ENCODE assay signal across 8 cellular contexts in the genomic region with DNA sequence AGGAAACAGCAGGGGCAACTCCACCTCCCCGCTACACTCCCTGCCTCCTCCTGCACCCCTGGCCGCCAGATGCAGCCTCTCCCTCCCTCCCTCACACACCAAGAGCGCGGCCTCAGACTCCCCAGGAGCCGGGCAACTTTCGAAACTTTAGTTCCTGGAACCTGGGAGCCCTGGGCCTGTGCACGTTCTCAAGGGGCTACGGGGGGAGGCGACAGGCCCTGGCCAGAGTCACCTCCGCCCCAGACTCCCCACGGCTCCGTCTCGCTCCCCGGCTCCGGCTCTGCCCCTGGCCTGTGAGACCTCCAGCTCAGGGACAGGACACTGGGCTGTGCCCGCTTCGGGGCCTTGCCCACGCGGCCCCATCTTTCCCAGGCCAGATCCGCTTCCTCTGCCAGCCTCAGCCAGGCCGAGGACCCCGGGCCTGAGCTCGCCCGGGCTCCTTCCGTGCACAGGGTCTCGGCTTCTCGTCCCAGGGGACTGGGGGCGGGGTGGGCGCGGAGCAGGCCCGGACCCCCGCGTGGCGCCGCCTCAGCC. TPM values are rescaled to one million over a fixed set of nuclear protein-coding genes. Genes with fewer than 3 reads are reported as not detected.
DNase-seq lines count a peak whose midpoint lies in the region; ATAC-seq and TF ChIP-seq lines count a peak whose summit lies in the region.

No MANE protein-coding gene starts in this region.

- H4K20me1 ChIP-seq in neural cell (ENCODE audit: insufficient read depth) = no peaks in the 10 kb centered on the region

- TF ChIP-seq CTCF in neural cell (IDR thresholded peaks at IDR 0.05; ENCODE audit: poor library complexity, severe bottlenecking) = no peak

- peaks cover 18% of the 10 kb centered on the region for H3K4me1 ChIP-seq in HUES48 (ENCODE audit: control insufficient read depth, insufficient read depth, low read length)

- no peak for ATAC-seq in GM19023 (IDR thresholded peaks at IDR 0.05; ENCODE audit: unreplicated experiment)

- no peaks in the 10 kb centered on the region for H3K79me2 ChIP-seq in neural cell (replicated peaks; ENCODE audit: insufficient read depth, low read length)

- H3K36me3 ChIP-seq in HUES48 (ENCODE audit: control insufficient read depth, insufficient read depth, low read length) = peaks cover 1% of the 10 kb centered on the region
- no peaks in the 10 kb centered on the region for H3K36me3 ChIP-seq in neural cell (ENCODE audit: insufficient read depth, low read length)

- no peak overlapping the region for H3K4me2 ChIP-seq in neural cell (ENCODE audit: low read length)

- H2AFZ ChIP-seq in neural cell (ENCODE audit: low read depth, low read length) = no peak overlapping the region

- TF ChIP-seq EP300 in neural cell (conservative IDR thresholded peaks at IDR 0.05; ENCODE audit: poor library complexity, severe bottlenecking) = no peak

- H3K9me3 ChIP-seq in HUES48 (ENCODE audit: control insufficient read depth, insufficient read depth, low read length) (no peaks in the 10 kb centered on the region), neural cell (ENCODE audit: low read length) (no peaks in the 10 kb centered on the region)

- no peak for TF ChIP-seq RAD21 in neural cell (conservative IDR thresholded peaks at IDR 0.05)

- peaks cover 88% of the 10 kb centered on the region for H3K27me3 ChIP-seq in HUES48 (ENCODE audit: control insufficient read depth, insufficient read depth, low read length)
- peaks cover 79% of the 10 kb centered on the region for H3K27me3 ChIP-seq in neural cell (ENCODE audit: insufficient read depth, low read depth, low read length)

- DNase-seq in ecto neural progenitor cell (ENCODE audit: low spot score) (peak; percentile 70), DMS153 treated with DMSO at 0.1 percent for 48 hours (lab: John Stamatoyannopoulos, UW; ENCODE audit: unreplicated experiment) (no peak), dermis blood vessel endothelial cell (no peak), RKO (ENCODE audit: low spot score) (no peak)

- H3K9ac ChIP-seq in HUES48 (ENCODE audit: low read depth, low read length) = no peak overlapping the region
- H3K9ac ChIP-seq in neural cell (ENCODE audit: low read length) = no peak overlapping the region

- H3F3A ChIP-seq in neural cell (ENCODE audit: insufficient read depth, low read length, poor library complexity, severe bottlenecking) = no peaks in the 10 kb centered on the region

- no peak overlapping the region for H3K27ac ChIP-seq in HUES48 (ENCODE audit: low read depth, low read length)
- H3K27ac ChIP-seq in neural cell (ENCODE audit: low read length) = no peak overlapping the region

- peak overlapping the region; percentile 20; the same call in 1 of the 2 replicates for H3K4me3 ChIP-seq in GM08714 (ENCODE audit: low read length)
- peak overlapping the region; percentile 76 for H3K4me3 ChIP-seq in HUES48 (ENCODE audit: low read depth, low read length)
- peak overlapping the region; percentile 59 for H3K4me3 ChIP-seq in neural cell (ENCODE audit: low read length)

- no peaks in the 10 kb centered on the region for H3K9me2 ChIP-seq in neural cell (ENCODE audit: insufficient read depth, low read length)

TF ChIP-seq in neural cell, 6 proteins besides CTCF, POLR2A, EP300 and RAD21:
- TF ChIP-seq EZH2 (IDR thresholded peaks at IDR 0.05; ENCODE audit: borderline replicate concordance, insufficient read depth, low read length, poor library complexity, severe bottlenecking) = no peak
- no peak for TF ChIP-seq SMC3 (conservative IDR thresholded peaks at IDR 0.05; ENCODE audit: poor library complexity)
- TF ChIP-seq POLR2AphosphoS5 (IDR thresholded peaks at IDR 0.05) = no peak
- TF ChIP-seq REST (IDR thresholded peaks at IDR 0.05; ENCODE audit: borderline replicate concordance) = no peak
- TF ChIP-seq MXI1 (conservative IDR thresholded peaks at IDR 0.05; ENCODE audit: poor library complexity, severe bottlenecking) = no peak
- no peak for TF ChIP-seq TAF1 (IDR thresholded peaks at IDR 0.05; ENCODE audit: low read depth)

RNA-seq across cellular contexts. Expression of gene AMN, which starts 5.5 kb away (rescaled TPM):
- polyA plus RNA-seq in neural cell = 0.15 and 1.3 TPM in 2 replicates
- 0.24 TPM in 1 of 2 replicates, not detected in the other for polyA minus RNA-seq in neural cell
- total RNA-seq in dermis blood vessel endothelial cell = 0.19 TPM in 1 of 2 replicates, not detected in the other

Comparison
In these comparisons a context has a peak if more than half of its experiments do, and no peak if none do; other contexts are left out.
1. H3K4me3 ChIP-seq: peak in every context shown above with its lines; median percentile 76 in HUES48; 59 in neural cell; 20 in GM08714.